Comparison of ENCODE assay signal across 19 cellular contexts in genomic region chr16:879986-880385, GRCh38.
DNase-seq lines count a peak whose midpoint lies in the region; ATAC-seq and TF ChIP-seq lines count a peak whose summit lies in the region.
"Had no signal": no experiment of that assay in that cellular context is flagged by ENCODE, and none has a peak within 500 bp of the region (broad histone marks: within the 10 kb centered on the region; RNA-seq: fewer than 3 reads in every experiment).

No MANE protein-coding gene starts in this region.

- no peak overlapping the region for H3K56ac ChIP-seq in mesendoderm (ENCODE audit: low read length)

- no peak for TF ChIP-seq POLR2A in sigmoid colon (IDR thresholded peaks at IDR 0.05)

- ATAC-seq in left lung: no peak
- no peak for ATAC-seq in GM21381 (IDR thresholded peaks at IDR 0.05; ENCODE audit: unreplicated experiment)
- ATAC-seq: HCT116 had no signal

- H3K23ac ChIP-seq in mesendoderm (ENCODE audit: low read length): no peak overlapping the region

- no peak overlapping the region for H4K5ac ChIP-seq in mesendoderm (ENCODE audit: low read length)

- no peak overlapping the region for H3K18ac ChIP-seq in mesendoderm (ENCODE audit: low read length)

- no peaks in the 10 kb centered on the region for H3K9me3 ChIP-seq in BE2C
- peaks cover 26% of the 10 kb centered on the region for H3K9me3 ChIP-seq in BLaER1
- peaks cover 0 to 17% of the 10 kb centered on the region in 2 donors for H3K9me3 ChIP-seq in left lung
- H3K9me3 ChIP-seq in sigmoid colon: peaks cover 0 to 11% (median 6%) of the 10 kb centered on the region in 4 donors
- H3K9me3 ChIP-seq in neural progenitor cell (ENCODE audit: low read depth): no peaks in the 10 kb centered on the region

- H3K36me3 Mint-ChIP-seq in neural progenitor cell: peaks cover 5% of the 10 kb centered on the region

- H3K4me1 ChIP-seq in BE2C (no peaks in the 10 kb centered on the region), BLaER1 (peaks cover 74% of the 10 kb centered on the region), left lung (no peaks in the 10 kb centered on the region), sigmoid colon (no peaks in the 10 kb centered on the region), mesendoderm (ENCODE audit: control insufficient read depth, low read depth, low read length) (no peaks in the 10 kb centered on the region), neural progenitor cell (no peaks in the 10 kb centered on the region)

- intact Hi-C loops in left lung (cut with DNase I) (no loop called here), sigmoid colon (cut with DNase I) (no loop called here)

- H3K4me2 ChIP-seq in BLaER1 (peak overlapping the region; percentile 94), mesendoderm (ENCODE audit: low read length) (no peak overlapping the region), neural progenitor cell (no peak overlapping the region)
- H3K4me2 ChIP-seq: KMS-11 had no signal

- H4K8ac ChIP-seq in mesendoderm (ENCODE audit: low read depth, low read length): no peak overlapping the region

- no peak overlapping the region for H2BK120ac ChIP-seq in mesendoderm (ENCODE audit: low read depth, low read length)

- H3K4me3 Mint-ChIP-seq in neural progenitor cell: no peak overlapping the region
- H3K4me3 Mint-ChIP-seq: IgD-negative memory B cell had no signal

- no peak overlapping the region for H2BK5ac ChIP-seq in mesendoderm (ENCODE audit: low read length)

- H3K79me1 ChIP-seq in mesendoderm (ENCODE audit: low read length): no peaks in the 10 kb centered on the region

- 94% methylated on average over 16 of the region's 16 CpGs for WGBS in sigmoid colon, 2 donors
- WGBS in mesendoderm (ENCODE audit: extremely low coverage, insufficient coverage, low lambda C conversion rate): no CpG with 5 or more reads among the region's 16 CpGs

- H4K20me1 ChIP-seq in BLaER1: peaks cover 28% of the 10 kb centered on the region
- no peaks in the 10 kb centered on the region for H4K20me1 ChIP-seq in neural progenitor cell (ENCODE audit: low read depth)

- TF ChIP-seq EP300 in sigmoid colon (IDR thresholded peaks at IDR 0.05): no peak

- H2AK5ac ChIP-seq in mesendoderm (ENCODE audit: low read length): no peak overlapping the region

- TF ChIP-seq CTCF in BE2C (IDR thresholded peaks at IDR 0.05; ENCODE audit: low read depth, low read length): no peak
- no peak for TF ChIP-seq CTCF in left lung (IDR thresholded peaks at IDR 0.05)
- no peak for TF ChIP-seq CTCF in sigmoid colon (IDR thresholded peaks at IDR 0.05)
- TF ChIP-seq CTCF in neural progenitor cell (IDR thresholded peaks at IDR 0.05): no peak

- peaks cover 9% of the 10 kb centered on the region for H3K4me1 Mint-ChIP-seq in neural progenitor cell
- H3K4me1 Mint-ChIP-seq: CD4-positive, CD25-positive, alpha-beta regulatory T cell had no signal

- no peak overlapping the region for H3K27ac Mint-ChIP-seq in neural progenitor cell
- H3K27ac Mint-ChIP-seq: CD4-positive, CD25-positive, alpha-beta regulatory T cell; IgD-negative memory B cell had no signal

- H3K4ac ChIP-seq in mesendoderm (ENCODE audit: low read depth, low read length): no peak overlapping the region

- H2AFZ ChIP-seq in neural progenitor cell (replicated peaks): no peak overlapping the region

- H3K4me3 ChIP-seq in BE2C (ENCODE audit: low read depth, low read length): no peak overlapping the region
- H3K4me3 ChIP-seq in BLaER1: no peak overlapping the region
- no peak overlapping the region for H3K4me3 ChIP-seq in left lung
- H3K4me3 ChIP-seq in sigmoid colon: no peak overlapping the region
- H3K4me3 ChIP-seq in mesendoderm (ENCODE audit: low read length): no peak overlapping the region
- H3K4me3 ChIP-seq in neural progenitor cell: no peak overlapping the region
- H3K4me3 ChIP-seq: SK-N-MC had no signal

- H3K27me3 Mint-ChIP-seq in neural progenitor cell (ENCODE audit: insufficient read depth, low read depth): no peaks in the 10 kb centered on the region
- H3K27me3 Mint-ChIP-seq: CD4-positive, CD25-positive, alpha-beta regulatory T cell; IgD-negative memory B cell had no signal

- no peak overlapping the region for H3K9ac ChIP-seq in BLaER1
- no peak overlapping the region for H3K9ac ChIP-seq in mesendoderm (ENCODE audit: low read length)
- H3K9ac ChIP-seq in neural progenitor cell: no peak overlapping the region
- H3K9ac ChIP-seq: KMS-11 had no signal

- no peaks in the 10 kb centered on the region for H3F3A ChIP-seq in neural progenitor cell (ENCODE audit: low read depth)

- H3K27ac ChIP-seq in BLaER1 (peak overlapping the region; percentile 22; the same call in 1 of the 2 replicates), left lung (no peak overlapping the region), sigmoid colon (no peak overlapping the region), mesendoderm (ENCODE audit: low read depth, low read length) (no peak overlapping the region), neural progenitor cell (no peak overlapping the region)
- H3K27ac ChIP-seq: HL-60, KMS-11, SK-N-MC had no signal

- DNase-seq in BE2C (peak; percentile 6), left lung (peak; percentile 15 to 59), sigmoid colon (peak; percentile 46), mesendoderm (no peak), neural progenitor cell (ENCODE audit: low spot score) (no peak)
- DNase-seq: CD4-positive, CD25-positive, alpha-beta regulatory T cell; MM.1S; NCI-H2029; NCI-H510A; NCI-H69; RPMI8226; SIG-M5 had no signal

- H3K27me3 ChIP-seq in BE2C: no peaks in the 10 kb centered on the region
- 0 out of 2 replicates have a peak, but pooled peaks cover 5% of the 10 kb centered on the region for H3K27me3 ChIP-seq in BLaER1
- H3K27me3 ChIP-seq in left lung: no peaks in the 10 kb centered on the region
- no peaks in the 10 kb centered on the region for H3K27me3 ChIP-seq in sigmoid colon
- H3K27me3 ChIP-seq in mesendoderm (ENCODE audit: insufficient read depth, low read length, poor library complexity): no peaks in the 10 kb centered on the region
- H3K27me3 ChIP-seq in neural progenitor cell: no peaks in the 10 kb centered on the region

- H3K9me3 Mint-ChIP-seq in neural progenitor cell: no peaks in the 10 kb centered on the region
- H3K9me3 Mint-ChIP-seq: IgD-negative memory B cell had no signal

- H2BK15ac ChIP-seq in mesendoderm (replicated peaks; ENCODE audit: low read depth): no peak overlapping the region

- no peaks in the 10 kb centered on the region for H3K79me2 ChIP-seq in mesendoderm (ENCODE audit: control insufficient read depth, insufficient read depth, low read length)
- H3K79me2 ChIP-seq in neural progenitor cell (ENCODE audit: low read depth): no peaks in the 10 kb centered on the region

- H3K36me3 ChIP-seq in BE2C (no peaks in the 10 kb centered on the region), BLaER1 (peaks cover 14% of the 10 kb centered on the region), left lung (peaks cover 0 to 20% of the 10 kb centered on the region in 2 donors), sigmoid colon (peaks cover 0 to 22% (median 9%) of the 10 kb centered on the region in 4 donors), mesendoderm (ENCODE audit: control insufficient read depth, insufficient read depth, low read length) (no peaks in the 10 kb centered on the region), neural progenitor cell (no peaks in the 10 kb centered on the region)

Comparison
In these comparisons a context has a peak if more than half of its experiments do, and no peak if none do; other contexts are left out.
1. DNase-seq: peak in BE2C (single experiment), left lung (2 of 2) and sigmoid colon (single experiment); none in mesendoderm (single experiment) and neural progenitor cell (single experiment).